In the genomic region with DNA sequence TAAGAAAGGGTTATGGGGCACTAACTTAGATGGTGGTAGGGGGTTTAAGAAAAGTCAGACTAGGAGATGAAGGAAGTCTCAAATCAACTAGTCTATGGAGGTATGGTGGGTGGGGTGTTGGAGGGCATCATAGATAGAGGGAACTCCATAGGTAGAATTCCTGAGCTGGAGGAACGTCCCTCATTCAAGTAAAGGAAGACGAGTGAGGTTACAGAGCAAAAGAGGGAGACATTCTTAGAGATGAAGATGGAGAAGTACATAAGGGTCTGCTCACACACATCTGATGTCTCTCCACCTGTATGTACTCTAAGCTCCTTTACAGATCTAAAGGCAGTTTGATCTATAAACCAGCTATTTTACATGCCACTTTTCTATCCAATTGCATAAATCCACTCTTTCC, we compare ENCODE assay signal across 1 cellular context.
TF ChIP-seq lines count a peak whose summit lies in the region.

No MANE protein-coding gene starts in this region.

TF ChIP-seq in HCT116, 20 proteins besides CTCF, POLR2A, EP300 and RAD21 (continued from another document):
- TF ChIP-seq, protein P1, sequence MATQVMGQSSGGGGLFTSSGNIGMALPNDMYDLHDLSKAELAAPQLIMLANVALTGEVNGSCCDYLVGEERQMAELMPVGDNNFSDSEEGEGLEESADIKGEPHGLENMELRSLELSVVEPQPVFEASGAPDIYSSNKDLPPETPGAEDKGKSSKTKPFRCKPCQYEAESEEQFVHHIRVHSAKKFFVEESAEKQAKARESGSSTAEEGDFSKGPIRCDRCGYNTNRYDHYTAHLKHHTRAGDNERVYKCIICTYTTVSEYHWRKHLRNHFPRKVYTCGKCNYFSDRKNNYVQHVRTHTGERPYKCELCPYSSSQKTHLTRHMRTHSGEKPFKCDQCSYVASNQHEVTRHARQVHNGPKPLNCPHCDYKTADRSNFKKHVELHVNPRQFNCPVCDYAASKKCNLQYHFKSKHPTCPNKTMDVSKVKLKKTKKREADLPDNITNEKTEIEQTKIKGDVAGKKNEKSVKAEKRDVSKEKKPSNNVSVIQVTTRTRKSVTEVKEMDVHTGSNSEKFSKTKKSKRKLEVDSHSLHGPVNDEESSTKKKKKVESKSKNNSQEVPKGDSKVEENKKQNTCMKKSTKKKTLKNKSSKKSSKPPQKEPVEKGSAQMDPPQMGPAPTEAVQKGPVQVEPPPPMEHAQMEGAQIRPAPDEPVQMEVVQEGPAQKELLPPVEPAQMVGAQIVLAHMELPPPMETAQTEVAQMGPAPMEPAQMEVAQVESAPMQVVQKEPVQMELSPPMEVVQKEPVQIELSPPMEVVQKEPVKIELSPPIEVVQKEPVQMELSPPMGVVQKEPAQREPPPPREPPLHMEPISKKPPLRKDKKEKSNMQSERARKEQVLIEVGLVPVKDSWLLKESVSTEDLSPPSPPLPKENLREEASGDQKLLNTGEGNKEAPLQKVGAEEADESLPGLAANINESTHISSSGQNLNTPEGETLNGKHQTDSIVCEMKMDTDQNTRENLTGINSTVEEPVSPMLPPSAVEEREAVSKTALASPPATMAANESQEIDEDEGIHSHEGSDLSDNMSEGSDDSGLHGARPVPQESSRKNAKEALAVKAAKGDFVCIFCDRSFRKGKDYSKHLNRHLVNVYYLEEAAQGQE (IDR thresholded peaks at IDR 0.05; ENCODE audit: low read depth): no peak
- TF ChIP-seq CBX3 (IDR thresholded peaks at IDR 0.05; ENCODE audit: low read depth) (no peak), CEBPB (IDR thresholded peaks at IDR 0.05; ENCODE audit: low read depth) (no peak), SRF (IDR thresholded peaks at IDR 0.05; ENCODE audit: low read depth) (no peak), EZH2 (IDR thresholded peaks at IDR 0.05) (no peak), POLR2AphosphoS5 (IDR thresholded peaks at IDR 0.05; ENCODE audit: low read depth, low read length) (no peak), ZNF274 (IDR thresholded peaks at IDR 0.05; ENCODE audit: low read depth, low read length) (no peak), ZFX (IDR thresholded peaks at IDR 0.05) (no peak)
- TF ChIP-seq, protein P2, sequence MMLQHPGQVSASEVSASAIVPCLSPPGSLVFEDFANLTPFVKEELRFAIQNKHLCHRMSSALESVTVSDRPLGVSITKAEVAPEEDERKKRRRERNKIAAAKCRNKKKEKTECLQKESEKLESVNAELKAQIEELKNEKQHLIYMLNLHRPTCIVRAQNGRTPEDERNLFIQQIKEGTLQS (IDR thresholded peaks at IDR 0.05): no peak
TF ChIP-seq in HCT116: peak in this region for 0.
